Comparison of ENCODE assay signal across 8 cellular contexts in the genomic region with DNA sequence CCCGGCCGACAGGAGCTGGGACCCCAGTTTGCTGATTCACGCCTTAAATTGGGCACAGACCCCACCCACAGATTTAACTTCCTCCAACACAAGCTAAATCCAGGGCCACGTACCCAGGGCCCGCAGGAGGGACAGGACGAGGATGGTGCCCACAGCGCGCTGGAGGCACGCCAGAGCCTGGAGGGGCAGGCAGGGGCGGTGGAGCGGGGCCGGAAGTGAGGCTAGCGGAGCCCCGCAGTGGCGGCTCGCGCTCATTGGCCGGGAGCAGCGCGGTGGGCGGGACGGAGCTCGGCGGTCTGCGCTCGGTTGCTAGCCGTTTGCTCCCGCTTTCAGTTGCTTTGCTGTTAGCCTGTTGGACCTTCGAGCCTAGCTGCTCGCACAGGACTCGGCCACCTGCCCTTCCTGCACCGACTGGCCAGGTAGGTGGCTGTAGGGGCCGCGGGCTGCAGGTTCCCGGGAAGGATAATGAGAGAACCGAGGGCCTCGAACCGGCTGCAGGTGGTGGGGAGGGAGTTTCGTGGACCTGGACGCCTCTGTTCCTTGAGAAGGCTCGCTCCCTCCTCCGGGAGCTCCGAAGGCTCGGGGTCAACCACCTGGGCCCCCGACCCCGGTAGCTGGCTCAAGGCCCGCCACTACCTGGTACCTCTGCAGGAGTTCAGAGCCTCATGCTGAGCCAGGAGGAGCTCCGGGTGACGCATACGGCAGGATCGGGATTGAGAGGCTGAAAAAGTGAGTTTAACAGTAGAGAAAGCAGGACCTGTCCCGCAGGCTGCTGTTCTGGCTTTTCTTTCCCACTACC.
DNase-seq lines count a peak whose midpoint lies in the region; ATAC-seq and TF ChIP-seq lines count a peak whose summit lies in the region.

CCDC134 (plus strand) TSS at position 332 of the 799 bp plus-strand sequence. CDS start 8,212 bp downstream, outside the sequence.

- H3K27ac ChIP-seq in caudate nucleus (ENCODE audit: low read depth, low read length), result peak within 1 kb of the TSS; percentile 88

- no peak for DNase-seq in AG04449 (ENCODE audit: low read depth, low spot score)
- peak; percentile 69 to 93 for DNase-seq in NCI-H446 (lab: John Stamatoyannopoulos, UW)
- DNase-seq in activated CD4-positive, CD25-positive, alpha-beta regulatory T cell (lab: John Stamatoyannopoulos, UW), result peak; percentile 76 to 87 (median 84)
- peak; percentile 44 to 96 (median 81) for DNase-seq in caudate nucleus (lab: John Stamatoyannopoulos, UW)
- DNase-seq in iris pigment epithelial cell (ENCODE audit: low read depth), result peak; percentile 76
- peak; percentile 78 to 91 for DNase-seq in stimulated activated CD4-positive, alpha-beta T cell treated with anti-CD3 and anti-CD28 coated beads, Interleukin-12 subunit alpha, Interleukin-12 subunit beta, amount 100 ng/mL, for 24 hours (ENCODE audit: low read depth in 2 of 2)

- peak within 1 kb of the TSS; percentile 99 for H3K4me3 ChIP-seq in AG04449 (ENCODE audit: low read depth, low read length)

- POLR2A ChIA-PET in AG04449 (lab: Yijun Ruan, JAX), result interaction anchor here (0.5 to 1.2 kb wide), 3 partner anchors 32 to 54 kb away, joined by 3 to 5 read pairs (median 3); partner anchors contain the start of gene SREBF2

- ATAC-seq in GM18870 (IDR thresholded peaks at IDR 0.05; ENCODE audit: unreplicated experiment), result peak; percentile 47
- peak; percentile 87 for ATAC-seq in HG03135 (IDR thresholded peaks at IDR 0.05; ENCODE audit: unreplicated experiment)

- no peak for TF ChIP-seq CTCF in AG04449 (IDR thresholded peaks at IDR 0.05; ENCODE audit: insufficient read depth, low read length, missing control alignments)

- CTCF ChIA-PET in AG04449 (lab: Yijun Ruan, JAX), result interaction anchor here (0.7 to 3.2 kb wide), 11 partner anchors 10 to 144 kb away, joined by 3 to 30 read pairs (median 4); partner anchors contain the start of gene MEI1
